Comparison of ENCODE assay signal across 1 cellular context in genomic region chr19:36687214-36688056, GRCh38.
TF ChIP-seq lines count a peak whose summit lies in the region.

Gene ZNF567, plus strand, starts transcription at chr19:36687612. Its CDS starts 7,256 bp downstream, at chr19:36694868.

TF ChIP-seq in K562, 482 proteins besides CTCF, POLR2A, EP300 and RAD21 (continued from another document and continues in another):
- TF ChIP-seq RREB1 (CRISPR knock-in tag; IDR thresholded peaks at IDR 0.05) = no peak
- no peak for TF ChIP-seq FOXK1 (CRISPR knock-in tag; IDR thresholded peaks at IDR 0.05; ENCODE audit: borderline replicate concordance)
- 0 out of 2 replicates have a peak, but pooled peaks have one; percentile 6 for TF ChIP-seq JUND (IDR thresholded peaks at IDR 0.05; ENCODE audit: borderline replicate concordance, low read depth, low read length)
- TF ChIP-seq JUND (tag; IDR thresholded peaks at IDR 0.05; ENCODE audit: borderline replicate concordance, low read depth, low read length) = no peak; the same call in 2 of the 3 replicates
- TF ChIP-seq, protein P1, sequence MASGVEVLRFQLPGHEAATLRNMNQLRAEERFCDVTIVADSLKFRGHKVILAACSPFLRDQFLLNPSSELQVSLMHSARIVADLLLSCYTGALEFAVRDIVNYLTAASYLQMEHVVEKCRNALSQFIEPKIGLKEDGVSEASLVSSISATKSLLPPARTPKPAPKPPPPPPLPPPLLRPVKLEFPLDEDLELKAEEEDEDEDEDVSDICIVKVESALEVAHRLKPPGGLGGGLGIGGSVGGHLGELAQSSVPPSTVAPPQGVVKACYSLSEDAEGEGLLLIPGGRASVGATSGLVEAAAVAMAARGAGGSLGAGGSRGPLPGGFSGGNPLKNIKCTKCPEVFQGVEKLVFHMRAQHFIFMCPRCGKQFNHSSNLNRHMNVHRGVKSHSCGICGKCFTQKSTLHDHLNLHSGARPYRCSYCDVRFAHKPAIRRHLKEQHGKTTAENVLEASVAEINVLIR (CRISPR knock-in tag; IDR thresholded peaks at IDR 0.05) = peak; percentile 22; the same call in 1 of the 2 replicates
- TF ChIP-seq MNT (conservative IDR thresholded peaks at IDR 0.05) = peak; percentile 37 to 59; a peak in 3 of 4 replicates
- TF ChIP-seq NR2C1 (IDR thresholded peaks at IDR 0.05) = peak; percentile 98
- peak; percentile 99 for TF ChIP-seq NR2C1 (tag; IDR thresholded peaks at IDR 0.05)
- no peak for TF ChIP-seq NCOA2 (IDR thresholded peaks at IDR 0.05; ENCODE audit: partially characterized antibody in 2 of 2)
- TF ChIP-seq, protein P2, sequence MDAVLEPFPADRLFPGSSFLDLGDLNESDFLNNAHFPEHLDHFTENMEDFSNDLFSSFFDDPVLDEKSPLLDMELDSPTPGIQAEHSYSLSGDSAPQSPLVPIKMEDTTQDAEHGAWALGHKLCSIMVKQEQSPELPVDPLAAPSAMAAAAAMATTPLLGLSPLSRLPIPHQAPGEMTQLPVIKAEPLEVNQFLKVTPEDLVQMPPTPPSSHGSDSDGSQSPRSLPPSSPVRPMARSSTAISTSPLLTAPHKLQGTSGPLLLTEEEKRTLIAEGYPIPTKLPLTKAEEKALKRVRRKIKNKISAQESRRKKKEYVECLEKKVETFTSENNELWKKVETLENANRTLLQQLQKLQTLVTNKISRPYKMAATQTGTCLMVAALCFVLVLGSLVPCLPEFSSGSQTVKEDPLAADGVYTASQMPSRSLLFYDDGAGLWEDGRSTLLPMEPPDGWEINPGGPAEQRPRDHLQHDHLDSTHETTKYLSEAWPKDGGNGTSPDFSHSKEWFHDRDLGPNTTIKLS (IDR thresholded peaks at IDR 0.05; ENCODE audit: borderline replicate concordance, low read depth) = peak; percentile 68; the same call in 1 of the 2 replicates
- peak; percentile 91 for TF ChIP-seq POLR2G (IDR thresholded peaks at IDR 0.05; ENCODE audit: low read depth, low read length)
- peak; percentile 86 for TF ChIP-seq ZNF143 (CRISPR knock-in tag; IDR thresholded peaks at IDR 0.05)
- no peak for TF ChIP-seq CTCFL (IDR thresholded peaks at IDR 0.05; ENCODE audit: borderline replicate concordance, insufficient read depth, low read depth, low read length, poor library complexity, severe bottlenecking)
- TF ChIP-seq SMARCC2 (IDR thresholded peaks at IDR 0.05; ENCODE audit: low read depth) = no peak
- no peak for TF ChIP-seq PTTG1 (tag; IDR thresholded peaks at IDR 0.05; ENCODE audit: low read depth)
- TF ChIP-seq MGA (IDR thresholded peaks at IDR 0.05) = peak; percentile 53; the same call in 1 of the 2 replicates
- TF ChIP-seq, protein P3, sequence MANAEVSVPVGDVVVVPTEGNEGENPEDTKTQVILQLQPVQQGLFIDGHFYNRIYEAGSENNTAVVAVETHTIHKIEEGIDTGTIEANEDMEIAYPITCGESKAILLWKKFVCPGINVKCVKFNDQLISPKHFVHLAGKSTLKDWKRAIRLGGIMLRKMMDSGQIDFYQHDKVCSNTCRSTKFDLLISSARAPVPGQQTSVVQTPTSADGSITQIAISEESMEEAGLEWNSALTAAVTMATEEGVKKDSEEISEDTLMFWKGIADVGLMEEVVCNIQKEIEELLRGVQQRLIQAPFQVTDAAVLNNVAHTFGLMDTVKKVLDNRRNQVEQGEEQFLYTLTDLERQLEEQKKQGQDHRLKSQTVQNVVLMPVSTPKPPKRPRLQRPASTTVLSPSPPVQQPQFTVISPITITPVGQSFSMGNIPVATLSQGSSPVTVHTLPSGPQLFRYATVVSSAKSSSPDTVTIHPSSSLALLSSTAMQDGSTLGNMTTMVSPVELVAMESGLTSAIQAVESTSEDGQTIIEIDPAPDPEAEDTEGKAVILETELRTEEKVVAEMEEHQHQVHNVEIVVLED (CRISPR knock-in tag; IDR thresholded peaks at IDR 0.05) = peak; percentile 83
- TF ChIP-seq TARDBP (IDR thresholded peaks at IDR 0.05) = peak; percentile 18; the same call in 1 of the 2 replicates
- no peak for TF ChIP-seq RBM22 (IDR thresholded peaks at IDR 0.05; ENCODE audit: low read depth, low read length, poor library complexity, severe bottlenecking)
- TF ChIP-seq ZNF263 (CRISPR knock-in tag; IDR thresholded peaks at IDR 0.05; ENCODE audit: borderline replicate concordance) = no peak
- no peak for TF ChIP-seq SAFB2 (IDR thresholded peaks at IDR 0.05; ENCODE audit: borderline replicate concordance, low read depth, low read length, severe bottlenecking)
- TF ChIP-seq, protein P4, sequence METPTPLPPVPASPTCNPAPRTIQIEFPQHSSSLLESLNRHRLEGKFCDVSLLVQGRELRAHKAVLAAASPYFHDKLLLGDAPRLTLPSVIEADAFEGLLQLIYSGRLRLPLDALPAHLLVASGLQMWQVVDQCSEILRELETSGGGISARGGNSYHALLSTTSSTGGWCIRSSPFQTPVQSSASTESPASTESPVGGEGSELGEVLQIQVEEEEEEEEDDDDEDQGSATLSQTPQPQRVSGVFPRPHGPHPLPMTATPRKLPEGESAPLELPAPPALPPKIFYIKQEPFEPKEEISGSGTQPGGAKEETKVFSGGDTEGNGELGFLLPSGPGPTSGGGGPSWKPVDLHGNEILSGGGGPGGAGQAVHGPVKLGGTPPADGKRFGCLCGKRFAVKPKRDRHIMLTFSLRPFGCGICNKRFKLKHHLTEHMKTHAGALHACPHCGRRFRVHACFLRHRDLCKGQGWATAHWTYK (CRISPR knock-in tag; IDR thresholded peaks at IDR 0.05) = peak; percentile 35; the same call in 1 of the 2 replicates
